1 cellular context compared by ENCODE assay signal in the genomic region with DNA sequence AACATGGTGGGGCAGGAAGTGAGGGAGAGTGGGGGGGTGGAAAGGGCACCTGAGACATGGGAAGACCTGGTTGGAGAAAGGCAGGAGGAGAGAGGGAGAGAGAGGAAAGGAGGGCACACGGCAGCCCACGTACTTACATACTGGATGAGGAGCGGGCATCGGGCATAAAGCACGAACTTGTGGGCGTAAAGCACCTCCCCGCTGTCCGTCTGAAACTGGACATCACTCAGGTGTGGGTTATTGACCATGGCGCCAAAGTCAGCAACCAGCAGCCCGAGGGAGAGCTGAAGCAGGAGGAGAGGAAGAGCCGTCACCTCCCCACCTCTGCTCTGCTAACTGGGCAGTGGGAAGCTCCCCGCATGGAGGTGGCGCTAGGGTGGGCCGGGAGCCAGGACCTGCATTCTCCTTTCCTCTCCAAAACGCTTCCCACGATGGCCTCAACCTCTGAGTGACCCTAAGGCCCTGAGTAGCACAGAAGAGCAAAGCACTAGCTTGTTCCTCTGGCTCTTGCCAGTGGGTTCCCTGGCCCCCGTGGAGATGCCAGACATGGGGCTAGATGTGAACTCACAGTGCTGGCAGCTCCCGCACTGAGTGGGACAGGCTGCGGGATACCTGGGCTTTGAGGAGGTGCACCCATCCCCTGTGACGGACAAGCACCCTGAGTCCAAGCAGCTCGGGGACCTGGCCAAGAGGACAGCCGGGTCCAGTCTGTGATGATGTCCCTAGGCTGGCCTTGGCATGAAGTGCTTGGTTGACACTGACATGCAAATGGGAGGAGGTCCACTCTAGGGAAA.
TF ChIP-seq lines count a peak whose summit lies in the region.

No MANE protein-coding gene starts in this region.

TF ChIP-seq in IMR-90, 13 proteins besides CTCF, POLR2A, EP300 and RAD21 (continued from another document):
- TF ChIP-seq, protein P1, sequence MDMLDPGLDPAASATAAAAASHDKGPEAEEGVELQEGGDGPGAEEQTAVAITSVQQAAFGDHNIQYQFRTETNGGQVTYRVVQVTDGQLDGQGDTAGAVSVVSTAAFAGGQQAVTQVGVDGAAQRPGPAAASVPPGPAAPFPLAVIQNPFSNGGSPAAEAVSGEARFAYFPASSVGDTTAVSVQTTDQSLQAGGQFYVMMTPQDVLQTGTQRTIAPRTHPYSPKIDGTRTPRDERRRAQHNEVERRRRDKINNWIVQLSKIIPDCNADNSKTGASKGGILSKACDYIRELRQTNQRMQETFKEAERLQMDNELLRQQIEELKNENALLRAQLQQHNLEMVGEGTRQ (IDR thresholded peaks at IDR 0.05; ENCODE audit: low read depth, low read length) = no peak
- no peak for TF ChIP-seq MXI1 (IDR thresholded peaks at IDR 0.05; ENCODE audit: borderline replicate concordance, low read depth, low read length)
- no peak for TF ChIP-seq RFX5 (IDR thresholded peaks at IDR 0.05; ENCODE audit: low read depth, low read length)
- TF ChIP-seq, protein P2, sequence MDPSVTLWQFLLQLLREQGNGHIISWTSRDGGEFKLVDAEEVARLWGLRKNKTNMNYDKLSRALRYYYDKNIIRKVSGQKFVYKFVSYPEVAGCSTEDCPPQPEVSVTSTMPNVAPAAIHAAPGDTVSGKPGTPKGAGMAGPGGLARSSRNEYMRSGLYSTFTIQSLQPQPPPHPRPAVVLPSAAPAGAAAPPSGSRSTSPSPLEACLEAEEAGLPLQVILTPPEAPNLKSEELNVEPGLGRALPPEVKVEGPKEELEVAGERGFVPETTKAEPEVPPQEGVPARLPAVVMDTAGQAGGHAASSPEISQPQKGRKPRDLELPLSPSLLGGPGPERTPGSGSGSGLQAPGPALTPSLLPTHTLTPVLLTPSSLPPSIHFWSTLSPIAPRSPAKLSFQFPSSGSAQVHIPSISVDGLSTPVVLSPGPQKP (IDR thresholded peaks at IDR 0.05; ENCODE audit: borderline replicate concordance, low read depth, low read length) = no peak
- no peak for TF ChIP-seq CHD1 (IDR thresholded peaks at IDR 0.05; ENCODE audit: low read depth, low read length)
- no peak for TF ChIP-seq NFE2L2 (IDR thresholded peaks at IDR 0.05; ENCODE audit: low read depth, low read length)
